1 cellular context compared by ENCODE assay signal in the genomic region with DNA sequence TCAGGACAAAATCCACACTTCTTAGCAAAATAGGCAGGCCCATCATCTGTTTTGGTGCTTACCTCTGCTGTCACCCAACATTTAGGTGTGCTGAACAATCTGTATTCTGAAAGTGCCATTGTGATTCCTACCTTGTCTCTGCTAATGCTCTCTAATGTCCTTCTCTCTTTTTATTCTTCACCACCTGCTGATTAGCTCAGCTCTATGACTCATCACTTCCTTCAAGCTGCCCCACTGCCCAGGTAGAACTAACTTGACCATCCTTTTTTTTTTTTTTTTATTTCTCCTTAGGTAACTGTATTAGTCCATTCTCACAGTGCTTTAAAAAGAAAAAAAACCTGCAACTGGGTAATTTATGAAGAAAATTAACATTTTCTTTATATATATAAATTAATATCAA.
TF ChIP-seq lines count a peak whose summit lies in the region.

No MANE protein-coding gene starts in this region.

TF ChIP-seq in H1, 55 proteins besides CTCF, POLR2A, EP300 and RAD21:
- TF ChIP-seq NRF1 (IDR thresholded peaks at IDR 0.05; ENCODE audit: low read depth, low read length) (no peak), TAF7 (optimal IDR thresholded peaks at IDR 0.05; ENCODE audit: borderline replicate concordance, low read depth, low read length) (no peak), ASH2L (IDR thresholded peaks at IDR 0.05; ENCODE audit: low read length) (no peak), JUND (IDR thresholded peaks at IDR 0.05; ENCODE audit: low read length) (peak; percentile 78), RXRA (IDR thresholded peaks at IDR 0.05; ENCODE audit: insufficient read depth, low read depth, low read length) (no peak), ATF2 (IDR thresholded peaks at IDR 0.05; ENCODE audit: low read length) (no peak)
